Comparison of ENCODE assay signal across 8 cellular contexts in the genomic region with DNA sequence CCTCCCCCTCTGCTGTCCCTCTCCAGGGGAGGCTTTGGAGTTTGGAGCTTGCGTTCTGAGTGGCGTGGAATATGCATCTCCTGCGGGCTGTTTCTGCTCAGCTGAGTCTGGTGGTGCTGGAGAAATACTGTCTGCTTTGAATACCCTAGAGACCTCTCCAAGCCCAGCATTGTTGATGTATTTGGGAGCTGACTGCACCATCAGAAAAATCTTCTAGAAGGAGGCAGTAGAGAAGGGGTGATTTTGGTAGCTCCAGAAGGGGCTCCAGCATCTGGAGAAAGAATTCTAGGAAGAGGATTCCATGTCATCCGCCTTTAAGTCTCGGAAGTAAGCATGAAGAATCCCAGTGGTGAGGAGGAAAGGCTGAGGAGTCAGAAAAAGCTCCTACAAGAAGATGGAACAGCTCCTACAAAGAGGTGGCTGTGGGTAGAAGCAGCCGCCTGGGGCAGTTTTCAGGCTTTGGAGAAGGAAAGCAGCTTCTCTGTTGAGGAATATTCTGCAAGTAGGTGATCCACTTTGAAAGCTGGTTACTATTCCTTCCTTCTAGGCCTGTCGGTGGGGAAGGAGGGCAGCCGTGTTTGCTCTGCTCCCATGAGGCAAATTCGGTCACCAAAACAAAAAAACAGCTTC. TPM values are rescaled to one million over a fixed set of nuclear protein-coding genes. Genes with fewer than 3 reads are reported as not detected.
DNase-seq lines count a peak whose midpoint lies in the region; ATAC-seq and TF ChIP-seq lines count a peak whose summit lies in the region.

No MANE protein-coding gene starts in this region.

- intact Hi-C loops in activated B cell treated with CpG ODN at 0.5 μM for 24 hours (cut with micrococcal nuclease) = no loop called here
- intact Hi-C loops in left ventricle myocardium superior (cut with micrococcal nuclease) = no loop called here
- intact Hi-C loops in Calu3 (cut with micrococcal nuclease; ENCODE audit: unreplicated experiment) = no loop called here

- H3K27me3 Mint-ChIP-seq in activated B cell treated with CpG ODN at 0.5 μM for 24 hours (no peaks in the 10 kb centered on the region), Calu3 (ENCODE audit: unreplicated experiment) (no peaks in the 10 kb centered on the region)

- DNase-seq in ELF-1 (ENCODE audit: low read depth, low spot score) (peak; percentile 75), activated B cell treated with CpG ODN at 0.5 μM for 24 hours (no peak), left ventricle myocardium superior (no peak), ACHN (no peak), NCI-H2227 (lab: John Stamatoyannopoulos, UW; ENCODE audit: unreplicated experiment) (no peak), Calu3 (no peak)
- no peak for DNase-seq in stimulated activated CD4-positive, alpha-beta T cell treated with anti-CD3 and anti-CD28 coated beads, Interleukin-1b, Interleukin-23, amount 100 ng/mL, for 48 hours

- H3K4me1 Mint-ChIP-seq in activated B cell treated with CpG ODN at 0.5 μM for 24 hours (peaks cover 61% of the 10 kb centered on the region), Calu3 (ENCODE audit: low read depth, unreplicated experiment) (no peaks in the 10 kb centered on the region)

- no peak overlapping the region for H3K4me3 ChIP-seq in skeletal muscle satellite cell (ENCODE audit: low read length)

- H3K9me3 ChIP-seq in skeletal muscle satellite cell (replicated peaks; ENCODE audit: low read length) = no peaks in the 10 kb centered on the region

- BruUV-seq in Calu3 (replicated peaks; lab: Mats Ljungman, UMichigan) = no TSS peak

- CTCF ChIA-PET in activated B cell treated with CpG ODN at 0.5 μM for 24 hours (lab: Charles Lee) (interaction anchor here (1.0 to 1.8 kb wide), 3 partner anchors 9 to 170 kb away, joined by 3 to 9 read pairs (median 4); a partner anchor contains a TSS), Calu3 (lab: Charles Lee) (interaction anchor here (1.4 to 1.9 kb wide), 3 partner anchors 10 kb away, joined by 5 to 10 read pairs (median 8); a partner anchor contains a TSS)

- POLR2A ChIA-PET in activated B cell treated with CpG ODN at 0.5 μM for 24 hours (lab: Charles Lee) = interaction anchor here (0.7 to 1.8 kb wide), 7 partner anchors 10 to 21 kb away, joined by 3 to 8 read pairs (median 3); a partner anchor contains a TSS

- H3K9me3 Mint-ChIP-seq in activated B cell treated with CpG ODN at 0.5 μM for 24 hours (no peaks in the 10 kb centered on the region), Calu3 (ENCODE audit: low read depth, unreplicated experiment) (no peaks in the 10 kb centered on the region)

- H3K4me2 ChIP-seq in skeletal muscle satellite cell (ENCODE audit: low read length) = peak overlapping the region; percentile 5

- in situ Hi-C loops in ACHN (cut with HindIII; ENCODE audit: low pct_ligation_motif_present, low pct_unique_long_range_greater_than_20kb, low sequenced_read_pairs) = no loop called here

- H3K36me3 Mint-ChIP-seq in activated B cell treated with CpG ODN at 0.5 μM for 24 hours (ENCODE audit: low read depth) (peaks cover 49% of the 10 kb centered on the region), Calu3 (ENCODE audit: insufficient read depth, unreplicated experiment) (peaks cover 8% of the 10 kb centered on the region)

- TF ChIP-seq CTCF in activated B cell treated with CpG ODN at 0.5 μM for 24 hours (IDR thresholded peaks at IDR 0.05) (no peak), Calu3 (IDR thresholded peaks at IDR 0.05; ENCODE audit: unreplicated experiment) (no peak)

- ATAC-seq in activated B cell treated with CpG ODN at 0.5 μM for 24 hours (ENCODE audit: low read depth) (no peak), left ventricle myocardium superior (peak; percentile 40)

- no peak overlapping the region for H3K9ac ChIP-seq in skeletal muscle satellite cell (ENCODE audit: low read depth, low read length)

- H3K27me3 ChIP-seq in skeletal muscle satellite cell (ENCODE audit: control insufficient read depth, insufficient read depth, low read length) = no peaks in the 10 kb centered on the region

- H3K27ac Mint-ChIP-seq in activated B cell treated with CpG ODN at 0.5 μM for 24 hours = peak overlapping the region; percentile 41
- no peak overlapping the region for H3K27ac Mint-ChIP-seq in Calu3 (ENCODE audit: unreplicated experiment)

- H3K36me3 ChIP-seq in skeletal muscle satellite cell (ENCODE audit: insufficient read depth, low read length) = peaks cover 49% of the 10 kb centered on the region

- H3K4me1 ChIP-seq in skeletal muscle satellite cell (ENCODE audit: control insufficient read depth, insufficient read depth, low read length) = peaks cover 45% of the 10 kb centered on the region

- H3K4me3 Mint-ChIP-seq in activated B cell treated with CpG ODN at 0.5 μM for 24 hours = no peak overlapping the region
- no peak overlapping the region for H3K4me3 Mint-ChIP-seq in Calu3 (ENCODE audit: low read depth, unreplicated experiment)

RNA-seq across cellular contexts. Expression of a gene that starts 9.7 kb away (rescaled TPM):
- 26.7 and 33.7 TPM in 2 replicates for total RNA-seq in activated B cell treated with CpG ODN at 0.5 μM for 24 hours
- total RNA-seq in left ventricle myocardium superior = 30.2 TPM
- 12.0 and 17.0 TPM in 2 replicates for total RNA-seq in skeletal muscle satellite cell (2012; rRNA removed)
- total RNA-seq in Calu3 (2022) = 55.3 and 58.7 TPM in 2 replicates
